8 cellular contexts compared by ENCODE assay signal in genomic region chr19:8569066-8569761, GRCh38. TPM values are rescaled to one million over a fixed set of nuclear protein-coding genes. Genes with fewer than 3 reads are reported as not detected.
DNase-seq lines count a peak whose midpoint lies in the region; ATAC-seq and TF ChIP-seq lines count a peak whose summit lies in the region.

No MANE protein-coding gene starts in this region.

- no TSS peak for BruUV-seq in OCI-LY7 (replicated peaks; lab: Mats Ljungman, UMichigan)

- H3K27ac Mint-ChIP-seq in activated naive CD4-positive, alpha-beta T cell treated with anti-CD3 and anti-CD28 coated beads, Interleukin-2, amount 10 ng/mL, durations not matched to agents 7 days and 5 days, result peak overlapping the region; percentile 98

- H3K4me3 ChIP-seq in GM12864 (ENCODE audit: low read depth, low read length) (no peak overlapping the region), OCI-LY7 (ENCODE audit: low read depth, low read length, poor library complexity, severe bottlenecking) (no peak overlapping the region)

- no peak overlapping the region for H3K4me2 ChIP-seq in OCI-LY7 (ENCODE audit: low read length)

- DNase-seq in GM12864 (ENCODE audit: low read depth), result peak; percentile 76
- peak; percentile 94 for DNase-seq in SIG-M5 treated with dmso at 0.1 percent for 504 hours (lab: John Stamatoyannopoulos, UW; ENCODE audit: unreplicated experiment)
- peak; percentile 86 for DNase-seq in activated naive CD4-positive, alpha-beta T cell treated with anti-CD3 and anti-CD28 coated beads, Interleukin-2, amount 10 ng/mL, durations not matched to agents 7 days and 5 days
- DNase-seq in islet precursor cell, result peak; percentile 83
- DNase-seq in stimulated activated naive CD4-positive, alpha-beta T cell treated with Interleukin-2 at 50 U/mL for 16 hours (lab: John Stamatoyannopoulos, UW), result peak; percentile 60
- DNase-seq in OCI-LY7 (ENCODE audit: low spot score), result no peak
- DNase-seq in omental fat pad (ENCODE audit: low spot score), result no peak

- no peaks in the 10 kb centered on the region for H3K9me2 ChIP-seq in OCI-LY7 (ENCODE audit: insufficient read depth, low read length)

- peaks cover 89% of the 10 kb centered on the region for H3K4me1 Mint-ChIP-seq in activated naive CD4-positive, alpha-beta T cell treated with anti-CD3 and anti-CD28 coated beads, Interleukin-2, amount 10 ng/mL, durations not matched to agents 7 days and 5 days

- ATAC-seq in HG02970 (IDR thresholded peaks at IDR 0.05; ENCODE audit: low FRiP score, unreplicated experiment) (peak; percentile 60), omental fat pad (ENCODE audit: low FRiP score) (no peak)

- H3K9me3 Mint-ChIP-seq in activated naive CD4-positive, alpha-beta T cell treated with anti-CD3 and anti-CD28 coated beads, Interleukin-2, amount 10 ng/mL, durations not matched to agents 7 days and 5 days, result peaks cover 5% of the 10 kb centered on the region

- H3K9me3 ChIP-seq in OCI-LY7 (ENCODE audit: low read length), result no peaks in the 10 kb centered on the region

- H4K20me1 ChIP-seq in OCI-LY7 (ENCODE audit: insufficient read depth, low read length), result no peaks in the 10 kb centered on the region

- peak overlapping the region; percentile 68 for H3K4me3 Mint-ChIP-seq in activated naive CD4-positive, alpha-beta T cell treated with anti-CD3 and anti-CD28 coated beads, Interleukin-2, amount 10 ng/mL, durations not matched to agents 7 days and 5 days

- no peak overlapping the region for H2AFZ ChIP-seq in OCI-LY7 (ENCODE audit: low read length)

- H3K36me3 ChIP-seq in OCI-LY7 (ENCODE audit: insufficient read depth, low read length), result no peaks in the 10 kb centered on the region

- H3K79me2 ChIP-seq in OCI-LY7 (ENCODE audit: insufficient read depth, low read depth, low read length), result no peaks in the 10 kb centered on the region

- POLR2A ChIA-PET in OCI-LY7 (lab: Charles Lee), result interaction anchor here (1.0 kb wide), 1 partner anchor 9 kb away, joined by 3 read pairs; the partner anchor contains the start of gene MYO1F

- no peak for TF ChIP-seq CTCF in GM12864 (IDR thresholded peaks at IDR 0.05; ENCODE audit: low read depth, low read length, missing control alignments)
- no peak for TF ChIP-seq CTCF in OCI-LY7 (conservative IDR thresholded peaks at IDR 0.05; ENCODE audit: low read length)
- no peak for TF ChIP-seq CTCF in omental fat pad (IDR thresholded peaks at IDR 0.05)

- no peaks in the 10 kb centered on the region for H3K4me1 ChIP-seq in OCI-LY7 (ENCODE audit: insufficient read depth, low read length, poor library complexity, severe bottlenecking)

- CTCF ChIA-PET in activated naive CD4-positive, alpha-beta T cell treated with anti-CD3 and anti-CD28 coated beads, Interleukin-2, amount 10 ng/mL, durations not matched to agents 7 days and 5 days (lab: Charles Lee), result interaction anchor here (0.6 to 4.0 kb wide), 5 partner anchors 11 to 56 kb away, joined by 3 to 57 read pairs (median 4); partner anchors contain the start of genes MYO1F and ZNF414
- CTCF ChIA-PET in OCI-LY7 (lab: Charles Lee; ENCODE audit: unreplicated experiment), result no interaction called here

- intact Hi-C loops in OCI-LY7 (cut with micrococcal nuclease; ENCODE audit: unreplicated experiment), result no loop called here

- no peaks in the 10 kb centered on the region for H3K27me3 Mint-ChIP-seq in activated naive CD4-positive, alpha-beta T cell treated with anti-CD3 and anti-CD28 coated beads, Interleukin-2, amount 10 ng/mL, durations not matched to agents 7 days and 5 days

- H3K36me3 Mint-ChIP-seq in activated naive CD4-positive, alpha-beta T cell treated with anti-CD3 and anti-CD28 coated beads, Interleukin-2, amount 10 ng/mL, durations not matched to agents 7 days and 5 days, result peaks cover 59% of the 10 kb centered on the region

- H3K27ac ChIP-seq in OCI-LY7 (ENCODE audit: low read depth, low read length, poor library complexity, severe bottlenecking), result no peak overlapping the region

RNA-seq across cellular contexts. Expression of gene MYO1F, which starts 8.0 kb away (rescaled TPM):
- 5.1 and 8.8 TPM in 2 replicates for total RNA-seq in OCI-LY7 (2014; rRNA removed; shearing (Covaris generic))
- total RNA-seq in OCI-LY7 (2022) (14.9 and 18.4 TPM in 2 replicates), omental fat pad (10 to 100 TPM; 13.9 to 86.7 (median 39.9) TPM)

RNA-seq across cellular contexts. Expression of gene ADAMTS10, which starts 41.3 kb away (rescaled TPM):
- total RNA-seq in OCI-LY7 (2014; rRNA removed; shearing (Covaris generic)), result not detected in 2 replicates
- total RNA-seq in OCI-LY7 (2022) (not detected in 2 replicates), omental fat pad (10 to 100 TPM; 16.7 to 46.7 (median 22.5) TPM)

RNA-seq across cellular contexts. Expression of gene ZNF414, which starts 55.2 kb away (rescaled TPM):
- 3.1 and 8.7 TPM in 2 replicates for total RNA-seq in OCI-LY7 (2014; rRNA removed; shearing (Covaris generic))
- 39.0 and 47.5 TPM in 2 replicates for total RNA-seq in OCI-LY7 (2022)
- 1 to 10 TPM; 4.6 to 7.8 (median 7.4) TPM for total RNA-seq in omental fat pad

Comparison
In these comparisons a context has a peak if more than half of its experiments do, and no peak if none do; other contexts are left out.
1. DNase-seq: peak in GM12864 (single experiment), SIG-M5 treated with dmso at 0.1 percent for 504 hours (single experiment), activated naive CD4-positive, alpha-beta T cell treated with anti-CD3 and anti-CD28 coated beads, Interleukin-2, amount 10 ng/mL, durations not matched to agents 7 days and 5 days (single experiment), islet precursor cell (single experiment) and stimulated activated naive CD4-positive, alpha-beta T cell treated with Interleukin-2 at 50 U/mL for 16 hours (single experiment); none in OCI-LY7 (single experiment) and omental fat pad (single experiment).
2. RNA of gene ADAMTS10, which starts 41.3 kb away (total RNA-seq): 16.7 to 46.7 TPM in omental fat pad; not detected in OCI-LY7; every median in the first group is over 10 times any median in the second.